In genomic region chr6:158018370-158018771, GRCh38 we compare ENCODE assay signal across 16 cellular contexts. TPM values are rescaled to one million over a fixed set of nuclear protein-coding genes. Genes with fewer than 3 reads are reported as not detected.
DNase-seq lines count a peak whose midpoint lies in the region; ATAC-seq and TF ChIP-seq lines count a peak whose summit lies in the region.
"Had no signal": no experiment of that assay in that cellular context is flagged by ENCODE, and none has a peak within 500 bp of the region (broad histone marks: within the 10 kb centered on the region; RNA-seq: fewer than 3 reads in every experiment).

No MANE protein-coding gene starts in this region.

- no peaks in the 10 kb centered on the region for H3K9me3 Mint-ChIP-seq in brain
- H3K9me3 Mint-ChIP-seq: neural crest cell had no signal

- H3K4me2 ChIP-seq in BLaER1 = peak overlapping the region; percentile 73

- no peaks in the 10 kb centered on the region for H3K27me3 ChIP-seq in BLaER1
- no peaks in the 10 kb centered on the region for H3K27me3 ChIP-seq in psoas muscle (ENCODE audit: insufficient read depth in 3 of 3, low read length in 2 of 3)
- H3K27me3 ChIP-seq in uterus = no peaks in the 10 kb centered on the region
- H3K27me3 ChIP-seq: colonic mucosa had no signal

- peak in 3 of 4 donors; percentile 9 to 35 (median 19) for ATAC-seq in psoas muscle
- ATAC-seq: left lobe of liver had no signal

- H3K4me3 ChIP-seq in BLaER1 = no peak overlapping the region
- no peak overlapping the region for H3K4me3 ChIP-seq in fibroblast of villous mesenchyme (ENCODE audit: low read depth, low read length)
- peak overlapping the region; percentile 30 for H3K4me3 ChIP-seq in psoas muscle
- H3K4me3 ChIP-seq in uterus = no peak overlapping the region
- H3K4me3 ChIP-seq: colonic mucosa had no signal

- 31 to 45% (median 39%) methylated on average over 11 of the region's 11 CpGs for WGBS in psoas muscle, 3 donors

- 0 out of 2 replicates have a peak, but pooled peaks cover 9% of the 10 kb centered on the region for H4K20me1 ChIP-seq in BLaER1

- TF ChIP-seq CTCF in brain (conservative IDR thresholded peaks at IDR 0.05) (no peak), fibroblast of villous mesenchyme (IDR thresholded peaks at IDR 0.05; ENCODE audit: insufficient read depth, low read depth, low read length) (no peak), psoas muscle (IDR thresholded peaks at IDR 0.05) (no peak), GM10266 (IDR thresholded peaks at IDR 0.05; ENCODE audit: control insufficient read depth, insufficient read depth, low read depth, missing control alignments) (no peak), uterus (IDR thresholded peaks at IDR 0.05) (no peak)

- TF ChIP-seq POLR2A in uterus (IDR thresholded peaks at IDR 0.05) = no peak

- H3K27ac ChIP-seq in BLaER1 (no peak overlapping the region), psoas muscle (no peak overlapping the region), uterus (no peak overlapping the region)
- H3K27ac ChIP-seq: colonic mucosa had no signal

- peaks cover 9% of the 10 kb centered on the region; the same call in 1 of the 2 replicates for H3K36me3 ChIP-seq in BLaER1
- no peaks in the 10 kb centered on the region for H3K36me3 ChIP-seq in psoas muscle (ENCODE audit: insufficient read depth in 1 of 2, low read depth in 1 of 2)
- H3K36me3 ChIP-seq in uterus = no peaks in the 10 kb centered on the region
- H3K36me3 ChIP-seq: colonic mucosa had no signal

- no peaks in the 10 kb centered on the region for H3K36me3 Mint-ChIP-seq in brain

- intact Hi-C loops in psoas muscle (cut with DNase I) (no loop called here), uterus (cut with DNase I; ENCODE audit: low total_unique reads) (no loop called here)

- H3K4me3 Mint-ChIP-seq in brain = no peak overlapping the region
- H3K4me3 Mint-ChIP-seq: neural crest cell had no signal

- no peak overlapping the region for H3K9ac ChIP-seq in BLaER1

- DNase-seq in fibroblast of villous mesenchyme (ENCODE audit: low read depth) = peak; percentile 21
- DNase-seq in psoas muscle = no peak
- DNase-seq in GM10266 (ENCODE audit: extremely low spot score) = no peak
- DNase-seq in DMS114 treated with DMSO at 0.1 percent for 48 hours (lab: John Stamatoyannopoulos, UW; ENCODE audit: unreplicated experiment) = no peak
- DNase-seq in stimulated activated CD4-positive, alpha-beta T cell treated with anti-CD3 and anti-CD28 coated beads, Interleukin-4, amount 100 ng/mL, for 24 hours = no peak
- DNase-seq in uterus = no peak
- DNase-seq: activated CD8-positive, alpha-beta memory T cell treated with anti-CD3 and anti-CD28 coated beads for 24 hours; activated naive CD4-positive, alpha-beta T cell; colonic mucosa; DND-41; NCI-H2081 treated with DMSO at 0.1 percent for 48 hours; stimulated activated CD4-positive, alpha-beta T cell treated with anti-CD3 and anti-CD28 coated beads, Interleukin-12 subunit alpha, Interleukin-12 subunit beta, amount 100 ng/mL, for 4 hours had no signal

- H3K4me1 ChIP-seq in BLaER1 (peaks cover 53% of the 10 kb centered on the region), psoas muscle (peaks cover 10% of the 10 kb centered on the region), uterus (no peaks in the 10 kb centered on the region)
- H3K4me1 ChIP-seq: colonic mucosa had no signal

- peaks cover 8% of the 10 kb centered on the region for H3K27me3 Mint-ChIP-seq in brain

- H3K9me3 ChIP-seq in BLaER1 (no peaks in the 10 kb centered on the region), psoas muscle (no peaks in the 10 kb centered on the region), uterus (no peaks in the 10 kb centered on the region)
- H3K9me3 ChIP-seq: colonic mucosa had no signal

- peaks cover 45% of the 10 kb centered on the region for H3K4me1 Mint-ChIP-seq in brain

- H3K27ac Mint-ChIP-seq in brain = peak overlapping the region in 3 of 5 experiments; percentile 74 to 94 (median 79)

RNA-seq across cellular contexts. Expression of gene SYNJ2, which starts 36.7 kb away (rescaled TPM):
- polyA plus RNA-seq in brain (ENCODE audit: insufficient read depth, low read depth, low replicate concordance) = 17.9 TPM
- total RNA-seq in fibroblast of villous mesenchyme = 36.7 and 53.1 TPM in 2 replicates
- total RNA-seq in psoas muscle = 10 to 100 TPM in 2 of 4 donors, 1 to 10 TPM in 2; 2.6 to 30.2 (median 12.4) TPM
- polyA plus RNA-seq in psoas muscle = 1 to 10 TPM; 3.2 to 8.1 (median 6.1) TPM
- total RNA-seq in uterus = 10 to 100 TPM in 2 of 4 donors, 1 to 10 TPM in 2; 9.5 to 32.2 (median 13.5) TPM
